ENCODE assay signal across 8 cellular contexts in the genomic region with DNA sequence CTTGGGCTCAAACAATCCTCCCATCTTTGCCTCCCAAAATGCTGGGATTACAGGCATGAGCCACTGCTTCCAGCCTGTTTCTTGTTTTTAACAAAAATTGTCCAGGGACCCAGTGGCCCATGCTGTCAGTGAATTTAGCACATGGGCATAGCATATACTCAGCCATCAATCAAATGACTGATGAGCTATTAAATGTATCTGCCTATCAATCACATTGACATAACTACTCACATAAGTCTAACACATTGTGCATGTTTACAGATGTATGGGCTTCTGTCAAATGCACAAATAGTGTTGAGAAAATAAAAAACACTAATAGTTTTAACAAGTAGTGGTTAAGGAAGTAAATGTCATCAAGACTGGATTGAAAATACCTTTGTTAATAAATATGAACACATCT.
"Had no signal": no experiment of that assay in that cellular context is flagged by ENCODE, and none has a peak within 500 bp of the region (broad histone marks: within the 10 kb centered on the region; RNA-seq: fewer than 3 reads in every experiment).

No MANE protein-coding gene starts in this region.

- H3K27ac ChIP-seq: GM23248 had no signal

- H3K9ac ChIP-seq: GM23248 had no signal

- DNase-seq: GM23248, GOT3, H7, IMR-90, KBM-7 had no signal

- FAIRE-seq: HTR-8/SVneo had no signal

- ATAC-seq: HCT116 had no signal

- H3K4me3 ChIP-seq: GM23248, HAP-1 had no signal

- H2AFZ ChIP-seq: GM23248 had no signal

- H3K9me3 ChIP-seq: HAP-1 had no signal

- H3K4me1 ChIP-seq: HAP-1 had no signal

- H3K36me3 ChIP-seq: HAP-1 had no signal
